In genomic region chr7:92357260-92357659, GRCh38 we compare ENCODE assay signal across 23 cellular contexts.
"Had no signal": no experiment of that assay in that cellular context is flagged by ENCODE, and none has a peak within 500 bp of the region (broad histone marks: within the 10 kb centered on the region; RNA-seq: fewer than 3 reads in every experiment).

No MANE protein-coding gene starts in this region.

- H3K36me3 ChIP-seq: colonic mucosa had no signal

- H3K4me1 ChIP-seq: colonic mucosa, esophagus squamous epithelium, gastrocnemius medialis, left lung, lower lobe of right lung had no signal

- DNase-seq: colonic mucosa; cortex of kidney; effector CD4-positive, alpha-beta T cell; effector memory CD4-positive, alpha-beta T cell; esophagus squamous epithelium; foreskin fibroblast; foreskin melanocyte; gastrocnemius medialis; glutamatergic neuron; head of caudate nucleus; heart right ventricle; hippocampal formation; left cardiac atrium; left lung; left ventricle myocardium superior; lower lobe of right lung; mesenchymal stem cell; midbrain; naive B cell; naive thymus-derived CD8-positive, alpha-beta T cell had no signal

- H3K27ac Mint-ChIP-seq: dendritic cell treated with granulocyte-macrophage colony-stimulating factor and Interleukin-4, amounts not matched to agents 40 ng/mL and 50 ng/mL, for 4 days had no signal

- H3K4me1 Mint-ChIP-seq: naive B cell; naive thymus-derived CD8-positive, alpha-beta T cell had no signal

- ATAC-seq: esophagus mucosa; gastrocnemius medialis; heart right ventricle; left cardiac atrium; left lung; left ventricle myocardium superior; lower lobe of right lung; naive thymus-derived CD8-positive, alpha-beta T cell had no signal

- H3K4me3 Mint-ChIP-seq: dendritic cell treated with granulocyte-macrophage colony-stimulating factor and Interleukin-4, amounts not matched to agents 40 ng/mL and 50 ng/mL, for 4 days; naive B cell; naive thymus-derived CD8-positive, alpha-beta T cell had no signal

- H3K27ac ChIP-seq: colonic mucosa, epithelial cell of prostate, esophagus squamous epithelium, gastrocnemius medialis, heart right ventricle, left lung, lower lobe of right lung had no signal

- H3K4me3 ChIP-seq: colonic mucosa, esophagus squamous epithelium, gastrocnemius medialis, heart right ventricle, left lung, lower lobe of right lung had no signal

- H3K9me3 ChIP-seq: colonic mucosa, esophagus squamous epithelium, gastrocnemius medialis, left lung, lower lobe of right lung had no signal

- H3K27me3 ChIP-seq: colonic mucosa, esophagus squamous epithelium, gastrocnemius medialis, heart right ventricle, left lung had no signal

- H3K9me3 Mint-ChIP-seq: dendritic cell treated with granulocyte-macrophage colony-stimulating factor and Interleukin-4, amounts not matched to agents 40 ng/mL and 50 ng/mL, for 4 days; naive thymus-derived CD8-positive, alpha-beta T cell had no signal

- H3K27me3 Mint-ChIP-seq: dendritic cell treated with granulocyte-macrophage colony-stimulating factor and Interleukin-4, amounts not matched to agents 40 ng/mL and 50 ng/mL, for 4 days; naive B cell; naive thymus-derived CD8-positive, alpha-beta T cell had no signal
